ENCODE assay signal across 19 cellular contexts in genomic region chr21:38937286-38937790, GRCh38.
A peak's percentile ranks its signal among the peaks of the same experiment; 100 is the strongest.
DNase-seq lines count a peak whose midpoint lies in the region; ATAC-seq and TF ChIP-seq lines count a peak whose summit lies in the region.
"Had no signal": no experiment of that assay in that cellular context is flagged by ENCODE, and none has a peak within 500 bp of the region (broad histone marks: within the 10 kb centered on the region; RNA-seq: fewer than 3 reads in every experiment).

No MANE protein-coding gene starts in this region.

- H3K4me3 ChIP-seq in mammary epithelial cell (replicated peaks in 1 of 3; ENCODE audit: insufficient read depth in 1 of 3, low read depth in 2 of 3, low read length in 3 of 3): no peak overlapping the region
- H3K4me3 ChIP-seq in breast epithelium: no peak overlapping the region
- no peak overlapping the region for H3K4me3 ChIP-seq in thymus (ENCODE audit: low read length)
- H3K4me3 ChIP-seq: PC-9 had no signal

- H3K27me3 ChIP-seq in mammary epithelial cell (ENCODE audit: insufficient read depth, low read length) (no peaks in the 10 kb centered on the region), breast epithelium (no peaks in the 10 kb centered on the region), thymus (ENCODE audit: control insufficient read depth, insufficient read depth) (no peaks in the 10 kb centered on the region)
- H3K27me3 ChIP-seq: BE2C had no signal

- H3K4me1 ChIP-seq in mammary epithelial cell (ENCODE audit: insufficient read depth, low read length): no peaks in the 10 kb centered on the region
- H3K4me1 ChIP-seq in breast epithelium: no peaks in the 10 kb centered on the region
- peaks cover 12% of the 10 kb centered on the region for H3K4me1 ChIP-seq in thymus (ENCODE audit: control insufficient read depth, insufficient read depth, low read length)

- CTCF ChIA-PET in mammary epithelial cell (lab: Charles Lee; ENCODE audit: low non-redundant PET): no interaction called here

- H3K36me3 Mint-ChIP-seq in nephron progenitor cell (ENCODE audit: low read depth): peaks cover 4% of the 10 kb centered on the region
- H3K36me3 Mint-ChIP-seq: CD4-positive, CD25-positive, alpha-beta regulatory T cell had no signal

- H3K9me3 ChIP-seq in mammary epithelial cell (replicated peaks; ENCODE audit: insufficient read depth, low read length) (no peaks in the 10 kb centered on the region), breast epithelium (no peaks in the 10 kb centered on the region), thymus (ENCODE audit: control insufficient read depth) (no peaks in the 10 kb centered on the region)
- H3K9me3 ChIP-seq: BE2C had no signal

- H3K36me3 ChIP-seq in mammary epithelial cell (ENCODE audit: insufficient read depth, low read length) (no peaks in the 10 kb centered on the region), breast epithelium (no peaks in the 10 kb centered on the region), thymus (ENCODE audit: control insufficient read depth, insufficient read depth) (no peaks in the 10 kb centered on the region)
- H3K36me3 ChIP-seq: BE2C had no signal

- peak; percentile 24 for DNase-seq in mammary epithelial cell
- no peak for DNase-seq in breast epithelium (ENCODE audit: low spot score in 2 of 2)
- peak; percentile 64 for DNase-seq in amniotic epithelial cell (ENCODE audit: low read depth)
- DNase-seq in nephron progenitor cell: no peak
- no peak for DNase-seq in activated gamma-delta T cell (lab: John Stamatoyannopoulos, UW)
- no peak for DNase-seq in SK-N-DZ (ENCODE audit: low spot score)
- DNase-seq: BE2C; CD4-positive, CD25-positive, alpha-beta regulatory T cell; DMS153; GOT3; KG1; NCI-H187 treated with DMSO at 0.1 percent for 48 hours; NCI-H2227 treated with DMSO at 0.1 percent for 48 hours; NCI-H524; PC-9; SIG-M5 had no signal

- peaks cover 16% of the 10 kb centered on the region for H3K9me3 Mint-ChIP-seq in nephron progenitor cell

- no TSS peak for BruUV-seq in mammary epithelial cell (replicated peaks; lab: Mats Ljungman, UMichigan)

- dilution Hi-C loops in mammary epithelial cell (cut with HindIII; ENCODE audit: low sequenced_read_pairs): no loop called here

- H4K20me1 ChIP-seq in mammary epithelial cell (ENCODE audit: insufficient read depth, low read length): no peaks in the 10 kb centered on the region

- in situ Hi-C loops in mammary epithelial cell (cut with MboI; ENCODE audit: low sequenced_read_pairs in 2 of 2): no loop called here

- peaks cover 16% of the 10 kb centered on the region for H3K27me3 Mint-ChIP-seq in nephron progenitor cell (ENCODE audit: low read depth, poor library complexity)
- H3K27me3 Mint-ChIP-seq: CD4-positive, CD25-positive, alpha-beta regulatory T cell had no signal

- H3K79me2 ChIP-seq in mammary epithelial cell (ENCODE audit: insufficient read depth, low read length): no peaks in the 10 kb centered on the region

- peaks cover 11% of the 10 kb centered on the region for H3K4me1 Mint-ChIP-seq in nephron progenitor cell

- H2AFZ ChIP-seq in mammary epithelial cell (ENCODE audit: low read depth, low read length): no peak overlapping the region
- H2AFZ ChIP-seq: PC-9 had no signal

- TF ChIP-seq CTCF in mammary epithelial cell (conservative IDR thresholded peaks at IDR 0.05 in 1 of 2, IDR thresholded peaks at IDR 0.05 in 1 of 2; ENCODE audit: extremely low read depth in 1 of 2, insufficient read depth in 1 of 2, low read depth in 1 of 2, low read length in 2 of 2) (no peak), breast epithelium (IDR thresholded peaks at IDR 0.05) (no peak), nephron progenitor cell (IDR thresholded peaks at IDR 0.05) (no peak)

- TF ChIP-seq POLR2A in breast epithelium (IDR thresholded peaks at IDR 0.05): no peak

- ATAC-seq in GM19328 (IDR thresholded peaks at IDR 0.05; ENCODE audit: unreplicated experiment): no peak

- no peak overlapping the region for H3K4me3 Mint-ChIP-seq in nephron progenitor cell
- H3K4me3 Mint-ChIP-seq: CD4-positive, CD25-positive, alpha-beta regulatory T cell had no signal

- no peak overlapping the region for H3K9ac ChIP-seq in mammary epithelial cell (ENCODE audit: insufficient read depth, low read length)

- WGBS in mammary epithelial cell (ENCODE audit: low coverage, missing lambda C conversion rate): 71% methylated on average over 4 of the region's 4 CpGs
- 71% methylated on average over 4 of the region's 4 CpGs for WGBS in thymus

- peak overlapping the region; percentile 2 for H3K27ac Mint-ChIP-seq in nephron progenitor cell
- H3K27ac Mint-ChIP-seq: CD4-positive, CD25-positive, alpha-beta regulatory T cell had no signal

- intact Hi-C loops in mammary epithelial cell (cut with micrococcal nuclease): no loop called here
- intact Hi-C loops in breast epithelium (cut with DNase I; ENCODE audit: low total_unique reads): no loop called here

- no peak overlapping the region for H3K4me2 ChIP-seq in mammary epithelial cell (ENCODE audit: insufficient read depth, low read depth, low read length)
- H3K4me2 ChIP-seq: PC-9 had no signal

- H3K27ac ChIP-seq in mammary epithelial cell (ENCODE audit: insufficient read depth, low read depth, low read length): no peak overlapping the region
- no peak overlapping the region for H3K27ac ChIP-seq in breast epithelium
- H3K27ac ChIP-seq in thymus (ENCODE audit: low read depth): peak overlapping the region; percentile 0
- H3K27ac ChIP-seq: PC-9, RWPE1 had no signal

Comparison
In these comparisons a context has a peak if more than half of its experiments do, and no peak if none do; other contexts are left out.
1. DNase-seq: peak in mammary epithelial cell (single experiment) and amniotic epithelial cell (single experiment); none in breast epithelium (0 of 2), nephron progenitor cell (single experiment), activated gamma-delta T cell (single experiment) and SK-N-DZ (single experiment).